In genomic region chr18:524496-524895, GRCh38 we compare ENCODE assay signal across 16 cellular contexts. TPM values are rescaled to one million over a fixed set of nuclear protein-coding genes. Genes with fewer than 3 reads are reported as not detected.
A peak's percentile ranks its signal among the peaks of the same experiment; 100 is the strongest.
DNase-seq lines count a peak whose midpoint lies in the region; ATAC-seq and TF ChIP-seq lines count a peak whose summit lies in the region.
"Had no signal": no experiment of that assay in that cellular context is flagged by ENCODE, and none has a peak within 500 bp of the region (broad histone marks: within the 10 kb centered on the region; RNA-seq: fewer than 3 reads in every experiment).

No MANE protein-coding gene starts in this region.

- TF ChIP-seq CTCF in thoracic aorta (IDR thresholded peaks at IDR 0.05): no peak

- no peaks in the 10 kb centered on the region for H3K9me3 ChIP-seq in thoracic aorta
- H3K9me3 ChIP-seq: HAP-1 had no signal

- no peaks in the 10 kb centered on the region for H3K36me3 ChIP-seq in thoracic aorta
- H3K36me3 ChIP-seq: HAP-1 had no signal

- H3K4me3 ChIP-seq in thoracic aorta: peak overlapping the region; percentile 47
- H3K4me3 ChIP-seq: HAP-1 had no signal

- no peaks in the 10 kb centered on the region for H3K27me3 ChIP-seq in thoracic aorta (replicated peaks; ENCODE audit: insufficient read depth)

- peak overlapping the region; percentile 26 to 65 for H3K27ac ChIP-seq in thoracic aorta

- ATAC-seq in GM19023 (IDR thresholded peaks at IDR 0.05; ENCODE audit: unreplicated experiment) (peak; percentile 51), thoracic aorta (ENCODE audit: insufficient number of reproducible peaks, low FRiP score, low read depth) (no peak)

- DNase-seq in LHCN-M2 (ENCODE audit: low read depth) (peak; percentile 38), fibroblast of peridontal ligament (ENCODE audit: extremely low read depth) (peak; percentile 83), thoracic aorta (ENCODE audit: low spot score) (no peak), SKM-1 (lab: John Stamatoyannopoulos, UW; ENCODE audit: unreplicated experiment) (no peak), Kasumi-1 (lab: John Stamatoyannopoulos, UW) (no peak), SW480 (ENCODE audit: low spot score) (no peak), midbrain (lab: John Stamatoyannopoulos, UW) (no peak)
- DNase-seq: activated CD8-positive, alpha-beta memory T cell treated with anti-CD3 and anti-CD28 coated beads, Interleukin-2, amount 50 U/mL, for 48 hours; anterior cingulate cortex; DMS79; islet precursor cell; NCI-H1694 treated with DMSO at 0.1 percent for 48 hours; stimulated activated CD4-positive, alpha-beta T cell treated with anti-CD3 and anti-CD28 coated beads, Interleukin-4, amount 100 ng/mL, for 1 hour had no signal

- peaks cover 15 to 36% of the 10 kb centered on the region in 2 donors for H3K4me1 ChIP-seq in thoracic aorta (ENCODE audit: control insufficient read depth in 1 of 2, low read depth in 2 of 2)
- H3K4me1 ChIP-seq: HAP-1 had no signal

RNA-seq across cellular contexts. Expression of gene COLEC12, which starts 24.0 kb away (rescaled TPM):
- 0.32 and 1.1 TPM in 2 replicates for total RNA-seq in LHCN-M2 (2014; rRNA removed)
- polyA plus RNA-seq in LHCN-M2 (2012): 0.07 TPM
- total RNA-seq in thoracic aorta: 10 to 100 TPM; 19.3 to 21.3 TPM

RNA-seq across cellular contexts. Expression of gene CETN1, which starts 55.7 kb away (rescaled TPM):
- not detected in 2 replicates for total RNA-seq in LHCN-M2 (2014; rRNA removed)
- polyA plus RNA-seq in LHCN-M2 (2012): not detected
- total RNA-seq in thoracic aorta: not detected
- total RNA-seq: subcutaneous adipose tissue had no signal

Comparison
In these comparisons a context has a peak if more than half of its experiments do, and no peak if none do; other contexts are left out.
1. DNase-seq: peak in LHCN-M2 (single experiment) and fibroblast of peridontal ligament (single experiment); none in thoracic aorta (single experiment), SKM-1 (single experiment), Kasumi-1 (0 of 2), SW480 (single experiment) and midbrain (single experiment).